In the genomic region with DNA sequence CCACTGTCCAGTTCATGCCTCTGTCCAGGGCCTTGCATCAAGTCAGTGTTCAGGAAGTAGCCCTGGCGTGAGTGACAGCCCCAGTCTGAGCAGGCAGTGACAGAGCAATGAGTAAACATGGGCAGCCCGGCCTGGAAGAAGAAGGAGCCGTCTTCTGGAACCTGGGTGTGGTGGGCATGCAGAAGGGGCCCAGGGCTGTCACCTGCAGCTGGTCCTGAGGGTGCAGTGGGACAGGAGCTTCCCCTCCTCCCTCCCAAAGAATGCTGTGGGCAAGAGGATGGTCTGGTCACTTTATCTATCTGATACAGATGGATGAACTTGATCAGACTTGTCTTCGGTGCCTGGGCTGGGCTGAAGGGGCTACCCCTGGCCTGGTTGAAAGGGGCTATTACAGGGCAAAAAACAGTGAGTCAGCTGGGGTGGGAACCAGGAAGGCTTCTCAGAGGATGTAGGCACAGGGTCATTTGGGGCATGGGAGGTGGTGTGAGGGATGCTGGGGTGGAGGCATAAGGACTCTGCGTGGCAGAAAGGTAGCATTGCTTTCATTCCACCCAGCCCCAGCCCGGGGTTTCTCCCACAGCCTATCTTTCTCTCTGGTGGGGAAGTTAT, we compare ENCODE assay signal across 1 cellular context.
TF ChIP-seq lines count a peak whose summit lies in the region.

No MANE protein-coding gene starts in this region.

TF ChIP-seq in HepG2, 621 proteins besides CTCF, POLR2A, EP300 and RAD21:
- TF ChIP-seq, protein P1, sequence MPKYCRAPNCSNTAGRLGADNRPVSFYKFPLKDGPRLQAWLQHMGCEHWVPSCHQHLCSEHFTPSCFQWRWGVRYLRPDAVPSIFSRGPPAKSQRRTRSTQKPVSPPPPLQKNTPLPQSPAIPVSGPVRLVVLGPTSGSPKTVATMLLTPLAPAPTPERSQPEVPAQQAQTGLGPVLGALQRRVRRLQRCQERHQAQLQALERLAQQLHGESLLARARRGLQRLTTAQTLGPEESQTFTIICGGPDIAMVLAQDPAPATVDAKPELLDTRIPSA (CRISPR knock-in tag; IDR thresholded peaks at IDR 0.05; ENCODE audit: borderline replicate concordance), result no peak
- no peak for TF ChIP-seq CREM (IDR thresholded peaks at IDR 0.05)
- TF ChIP-seq CREM (CRISPR knock-in tag; IDR thresholded peaks at IDR 0.05), result no peak
- peak; percentile 59 for TF ChIP-seq RBM22 (optimal IDR thresholded peaks at IDR 0.05; ENCODE audit: low read length)
